ENCODE assay signal across 8 cellular contexts in the genomic region with DNA sequence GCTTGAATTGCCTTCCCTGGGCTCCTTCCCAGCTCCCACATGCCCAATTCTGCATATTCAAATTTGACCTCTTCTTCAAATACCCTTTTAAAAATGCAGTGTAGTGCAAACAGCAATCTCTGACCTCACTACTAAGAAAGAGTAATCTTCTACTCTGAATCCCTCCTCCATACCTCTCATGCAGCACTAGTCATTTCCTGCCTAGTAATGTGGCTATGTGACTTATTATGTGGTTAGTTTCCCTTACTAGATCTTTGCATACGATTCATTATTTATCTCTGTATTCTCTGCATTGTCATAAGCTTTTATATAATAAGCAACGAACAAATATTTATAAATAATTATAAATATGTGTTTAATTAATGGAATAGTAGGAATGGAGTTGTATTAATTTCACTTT. TPM values are rescaled to one million over a fixed set of nuclear protein-coding genes. Genes with fewer than 3 reads are reported as not detected.
A peak's percentile ranks its signal among the peaks of the same experiment; 100 is the strongest.
DNase-seq lines count a peak whose midpoint lies in the region; ATAC-seq and TF ChIP-seq lines count a peak whose summit lies in the region.

No MANE protein-coding gene starts in this region.

- WGBS in aorta, 2 donors = 66 to 76% methylated on average over 2 of the region's 2 CpGs

- H3K36me3 ChIP-seq in aorta (ENCODE audit: control insufficient read depth in 1 of 2, insufficient read depth in 2 of 2, low read length in 1 of 2) (no peaks in the 10 kb centered on the region), vagina (no peaks in the 10 kb centered on the region)

- peaks cover 14% of the 10 kb centered on the region for H3K9me3 Mint-ChIP-seq in activated CD4-positive, alpha-beta T cell treated with anti-CD3 and anti-CD28 coated beads, Interleukin-2, amount 10 ng/mL, durations not matched to agents 7 days and 5 days
- H3K9me3 Mint-ChIP-seq in central memory CD8-positive, alpha-beta T cell = no peaks in the 10 kb centered on the region

- POLR2A ChIA-PET in activated CD4-positive, alpha-beta T cell treated with anti-CD3 and anti-CD28 coated beads, Interleukin-2, amount 10 ng/mL, durations not matched to agents 7 days and 5 days (lab: Charles Lee) = interaction anchor here (0.5 kb wide), 1 partner anchor 48 kb away, joined by 5 read pairs; no protein-coding TSS in a partner anchor

- H3K27ac ChIP-seq in aorta (ENCODE audit: low read depth in 1 of 2, low read length in 2 of 2) (no peak overlapping the region), vagina (no peak overlapping the region)

- ATAC-seq in HG02798 (IDR thresholded peaks at IDR 0.05; ENCODE audit: poor library complexity, unreplicated experiment) (peak; percentile 95), aorta (ENCODE audit: low FRiP score) (no peak)
- peak; percentile 99 for ATAC-seq in central memory CD8-positive, alpha-beta T cell (replicated peaks; ENCODE audit: extremely low read depth, poor library complexity, severe bottlenecking)

- CTCF ChIA-PET in activated CD4-positive, alpha-beta T cell treated with anti-CD3 and anti-CD28 coated beads, Interleukin-2, amount 10 ng/mL, durations not matched to agents 7 days and 5 days (lab: Charles Lee) = interaction anchor here (1.1 to 1.9 kb wide), 4 partner anchors 9 to 294 kb away, joined by 4 to 6 read pairs (median 4); no protein-coding TSS in a partner anchor

- H3K4me3 ChIP-seq in aorta (ENCODE audit: low read length in 2 of 2) (no peak overlapping the region), vagina (no peak overlapping the region)

- H3K4me1 ChIP-seq in aorta (ENCODE audit: control insufficient read depth in 1 of 2, insufficient read depth in 2 of 2, low read length in 2 of 2) (no peaks in the 10 kb centered on the region), vagina (no peaks in the 10 kb centered on the region)

- intact Hi-C loops in aorta (cut with DNase I) (no loop called here), vagina (cut with DNase I) (no loop called here)

- no peak for TF ChIP-seq CTCF in vagina (IDR thresholded peaks at IDR 0.05)

- peak overlapping the region; percentile 91 for H3K27ac Mint-ChIP-seq in activated CD4-positive, alpha-beta T cell treated with anti-CD3 and anti-CD28 coated beads, Interleukin-2, amount 10 ng/mL, durations not matched to agents 7 days and 5 days
- peak overlapping the region; percentile 47 for H3K27ac Mint-ChIP-seq in central memory CD8-positive, alpha-beta T cell (ENCODE audit: low read depth)

- H3K4me1 Mint-ChIP-seq in activated CD4-positive, alpha-beta T cell treated with anti-CD3 and anti-CD28 coated beads, Interleukin-2, amount 10 ng/mL, durations not matched to agents 7 days and 5 days = peaks cover 55% of the 10 kb centered on the region
- peaks cover 38% of the 10 kb centered on the region for H3K4me1 Mint-ChIP-seq in central memory CD8-positive, alpha-beta T cell

- H3K36me3 Mint-ChIP-seq in activated CD4-positive, alpha-beta T cell treated with anti-CD3 and anti-CD28 coated beads, Interleukin-2, amount 10 ng/mL, durations not matched to agents 7 days and 5 days (ENCODE audit: low read depth) = peaks cover 24% of the 10 kb centered on the region
- peaks cover 3% of the 10 kb centered on the region for H3K36me3 Mint-ChIP-seq in central memory CD8-positive, alpha-beta T cell (ENCODE audit: insufficient read depth)

- H3K27me3 ChIP-seq in aorta (ENCODE audit: control insufficient read depth in 1 of 2, insufficient read depth in 2 of 2, low read length in 1 of 2) (no peaks in the 10 kb centered on the region), vagina (no peaks in the 10 kb centered on the region)

- peak overlapping the region; percentile 37 for H3K4me3 Mint-ChIP-seq in activated CD4-positive, alpha-beta T cell treated with anti-CD3 and anti-CD28 coated beads, Interleukin-2, amount 10 ng/mL, durations not matched to agents 7 days and 5 days
- H3K4me3 Mint-ChIP-seq in central memory CD8-positive, alpha-beta T cell = peak overlapping the region; percentile 46

- H3K9me3 ChIP-seq in aorta (ENCODE audit: control insufficient read depth, low read length) (no peaks in the 10 kb centered on the region), vagina (no peaks in the 10 kb centered on the region)

- H3K27me3 Mint-ChIP-seq in activated CD4-positive, alpha-beta T cell treated with anti-CD3 and anti-CD28 coated beads, Interleukin-2, amount 10 ng/mL, durations not matched to agents 7 days and 5 days = no peaks in the 10 kb centered on the region
- H3K27me3 Mint-ChIP-seq in central memory CD8-positive, alpha-beta T cell = no peaks in the 10 kb centered on the region

- DNase-seq in activated CD4-positive, alpha-beta T cell treated with anti-CD3 and anti-CD28 coated beads, Interleukin-2, amount 10 ng/mL, durations not matched to agents 7 days and 5 days = peak; percentile 56
- DNase-seq in activated CD4-positive, alpha-beta T cell treated with anti-CD3 and anti-CD28 coated beads, Interleukin-2, amount 50 U/mL, for 1 hour = no peak
- DNase-seq in NCI-H526 treated with DMSO at 0.1 percent for 48 hours (lab: John Stamatoyannopoulos, UW) = peak; percentile 25
- DNase-seq in central memory CD8-positive, alpha-beta T cell (ENCODE audit: low spot score in 2 of 2) = no peak
- no peak for DNase-seq in aorta
- DNase-seq in vagina (ENCODE audit: extremely low spot score in 2 of 2) = no peak
- no peak for DNase-seq in activated gamma-delta T cell (lab: John Stamatoyannopoulos, UW)

- no peak for TF ChIP-seq POLR2A in vagina (IDR thresholded peaks at IDR 0.05)

RNA-seq across cellular contexts. Expression of gene VPS54, which starts 17.1 kb away (rescaled TPM):
- 10 to 100 TPM; 16.8 to 17.4 TPM for total RNA-seq in activated CD4-positive, alpha-beta T cell treated with anti-CD3 and anti-CD28 coated beads, Interleukin-2, amount 10 ng/mL, durations not matched to agents 7 days and 5 days
- total RNA-seq in aorta = 10 to 100 TPM; 22.0 to 24.4 TPM
- polyA plus RNA-seq in aorta = 10 to 100 TPM; 10.9 to 22.9 TPM
- 22.3 TPM for total RNA-seq in vagina

Comparison
In these comparisons a context has a peak if more than half of its experiments do, and no peak if none do; other contexts are left out.
1. DNase-seq: peak in activated CD4-positive, alpha-beta T cell treated with anti-CD3 and anti-CD28 coated beads, Interleukin-2, amount 10 ng/mL, durations not matched to agents 7 days and 5 days (single experiment) and NCI-H526 treated with DMSO at 0.1 percent for 48 hours (single experiment); none in activated CD4-positive, alpha-beta T cell treated with anti-CD3 and anti-CD28 coated beads, Interleukin-2, amount 50 U/mL, for 1 hour (single experiment), central memory CD8-positive, alpha-beta T cell (0 of 2), aorta (0 of 2), vagina (0 of 2) and activated gamma-delta T cell (single experiment).